In genomic region chr2:11753886-11754704, GRCh38 we compare ENCODE assay signal across 1 cellular context.
TF ChIP-seq lines count a peak whose summit lies in the region.

No MANE protein-coding gene starts in this region.

TF ChIP-seq in HCT116, 20 proteins besides CTCF, POLR2A, EP300 and RAD21 (continued from another document):
- no peak for TF ChIP-seq REST (IDR thresholded peaks at IDR 0.05; ENCODE audit: low read depth)
- TF ChIP-seq EZH2 (IDR thresholded peaks at IDR 0.05): no peak
- no peak for TF ChIP-seq SIN3A (IDR thresholded peaks at IDR 0.05; ENCODE audit: low read depth)
- no peak for TF ChIP-seq ATF3 (IDR thresholded peaks at IDR 0.05)
- TF ChIP-seq SRF (IDR thresholded peaks at IDR 0.05; ENCODE audit: low read depth): no peak
- no peak for TF ChIP-seq ZFX (IDR thresholded peaks at IDR 0.05)
- TF ChIP-seq EZH2phosphoT487 (IDR thresholded peaks at IDR 0.05; ENCODE audit: borderline replicate concordance): no peak
- no peak for TF ChIP-seq CEBPB (IDR thresholded peaks at IDR 0.05; ENCODE audit: low read depth)
- no peak for TF ChIP-seq MAX (IDR thresholded peaks at IDR 0.05)
- TF ChIP-seq FOSL1 (IDR thresholded peaks at IDR 0.05; ENCODE audit: low read depth): peak; percentile 73
